1 cellular context compared by ENCODE assay signal in genomic region chr17:78601577-78602190, GRCh38.
TF ChIP-seq lines count a peak whose summit lies in the region.

No MANE protein-coding gene starts in this region.

TF ChIP-seq in HepG2, 621 proteins besides CTCF, POLR2A, EP300 and RAD21 (continued from another document and continues in another):
- TF ChIP-seq ZMAT3 (CRISPR knock-in tag; conservative IDR thresholded peaks at IDR 0.05): peak; percentile 71
- no peak; the same call in 1 of the 2 replicates for TF ChIP-seq RBFOX2 (IDR thresholded peaks at IDR 0.05; ENCODE audit: low read depth, low read length)
- TF ChIP-seq ARID4A (CRISPR knock-in tag; IDR thresholded peaks at IDR 0.05; ENCODE audit: borderline replicate concordance): 0 out of 2 replicates have a peak, but pooled peaks have one; percentile 59
- peak; percentile 60; the same call in 1 of the 2 replicates for TF ChIP-seq SMC3 (IDR thresholded peaks at IDR 0.05; ENCODE audit: low read length)
- no peak for TF ChIP-seq ZNF34 (CRISPR knock-in tag; IDR thresholded peaks at IDR 0.05; ENCODE audit: borderline replicate concordance)
- peak; percentile 74 to 88 for TF ChIP-seq NR2F1 (CRISPR knock-in tag; IDR thresholded peaks at IDR 0.05)
- TF ChIP-seq AKNA (CRISPR knock-in tag; IDR thresholded peaks at IDR 0.05; ENCODE audit: borderline replicate concordance): no peak; the same call in 1 of the 2 replicates
- no peak for TF ChIP-seq ZSCAN30 (CRISPR knock-in tag; IDR thresholded peaks at IDR 0.05)
- peak; percentile 97 for TF ChIP-seq KDM6A (CRISPR knock-in tag; IDR thresholded peaks at IDR 0.05; ENCODE audit: low read depth)
- TF ChIP-seq CC2D1A (CRISPR knock-in tag; IDR thresholded peaks at IDR 0.05): 0 out of 2 replicates have a peak, but pooled peaks have one; percentile 75
- peak; percentile 39; the same call in 1 of the 2 replicates for TF ChIP-seq GTF3A (CRISPR knock-in tag; conservative IDR thresholded peaks at IDR 0.05)
- 0 out of 2 replicates have a peak, but pooled peaks have one; percentile 77 for TF ChIP-seq ZNF567 (CRISPR knock-in tag; IDR thresholded peaks at IDR 0.05; ENCODE audit: borderline replicate concordance)
- no peak for TF ChIP-seq KAT2B (IDR thresholded peaks at IDR 0.05; ENCODE audit: borderline replicate concordance, low read depth, low read length)
- TF ChIP-seq NAIF1 (CRISPR knock-in tag; IDR thresholded peaks at IDR 0.05; ENCODE audit: borderline replicate concordance): no peak
- TF ChIP-seq MIXL1 (CRISPR knock-in tag; IDR thresholded peaks at IDR 0.05): peak; percentile 91
- TF ChIP-seq ZNF766 (CRISPR knock-in tag; IDR thresholded peaks at IDR 0.05; ENCODE audit: borderline replicate concordance): peak; percentile 96
- no peak for TF ChIP-seq GPN1 (CRISPR knock-in tag; IDR thresholded peaks at IDR 0.05; ENCODE audit: borderline replicate concordance)
- TF ChIP-seq SATB2 (CRISPR knock-in tag; IDR thresholded peaks at IDR 0.05): no peak
- TF ChIP-seq THAP11 (CRISPR knock-in tag; IDR thresholded peaks at IDR 0.05): peak; percentile 81
- TF ChIP-seq ZNF577 (CRISPR knock-in tag; IDR thresholded peaks at IDR 0.05; ENCODE audit: borderline replicate concordance, low read depth): no peak
- no peak for TF ChIP-seq TAF15 (IDR thresholded peaks at IDR 0.05; ENCODE audit: low read depth, low read length, poor library complexity, severe bottlenecking)
- peak; percentile 63; the same call in 1 of the 2 replicates for TF ChIP-seq ZNF414 (CRISPR knock-in tag; IDR thresholded peaks at IDR 0.05)
- TF ChIP-seq HES4 (CRISPR knock-in tag; IDR thresholded peaks at IDR 0.05; ENCODE audit: borderline replicate concordance): no peak
- TF ChIP-seq ZFP41 (CRISPR knock-in tag; IDR thresholded peaks at IDR 0.05; ENCODE audit: borderline replicate concordance): no peak; the same call in 1 of the 2 replicates
- peak; percentile 96 for TF ChIP-seq ETV5 (CRISPR knock-in tag; IDR thresholded peaks at IDR 0.05; ENCODE audit: borderline replicate concordance)
- TF ChIP-seq SMYD3 (CRISPR knock-in tag; IDR thresholded peaks at IDR 0.05): peak; percentile 74; the same call in 1 of the 2 replicates
- no peak for TF ChIP-seq SYNCRIP (IDR thresholded peaks at IDR 0.05; ENCODE audit: insufficient read depth, low read depth, low read length)
- TF ChIP-seq ZNF326 (CRISPR knock-in tag; IDR thresholded peaks at IDR 0.05; ENCODE audit: borderline replicate concordance): no peak
- TF ChIP-seq ZNF777 (CRISPR knock-in tag; IDR thresholded peaks at IDR 0.05): no peak
- no peak for TF ChIP-seq AGO1 (IDR thresholded peaks at IDR 0.05; ENCODE audit: low read depth, low read length, poor library complexity, severe bottlenecking)
- TF ChIP-seq ZNF788 (CRISPR knock-in tag; IDR thresholded peaks at IDR 0.05; ENCODE audit: borderline replicate concordance): peak; percentile 93; the same call in 1 of the 2 replicates
- TF ChIP-seq TBX2 (CRISPR knock-in tag; IDR thresholded peaks at IDR 0.05; ENCODE audit: borderline replicate concordance): peak; percentile 97
- no peak for TF ChIP-seq ATF6 (CRISPR knock-in tag; conservative IDR thresholded peaks at IDR 0.05)
- TF ChIP-seq ZNF275 (CRISPR knock-in tag; IDR thresholded peaks at IDR 0.05; ENCODE audit: borderline replicate concordance): no peak
- TF ChIP-seq ZNF337 (CRISPR knock-in tag; IDR thresholded peaks at IDR 0.05; ENCODE audit: borderline replicate concordance, low read depth): peak; percentile 93; the same call in 1 of the 2 replicates
- no peak for TF ChIP-seq CBX2 (IDR thresholded peaks at IDR 0.05; ENCODE audit: low read depth, low read length)
- no peak for TF ChIP-seq CBX2 (CRISPR knock-in tag; IDR thresholded peaks at IDR 0.05; ENCODE audit: low read depth)
- peak; percentile 92; the same call in 1 of the 2 replicates for TF ChIP-seq TRAFD1 (CRISPR knock-in tag; IDR thresholded peaks at IDR 0.05; ENCODE audit: borderline replicate concordance)
- peak; percentile 86 for TF ChIP-seq BCL3 (CRISPR knock-in tag; IDR thresholded peaks at IDR 0.05)
- TF ChIP-seq HHEX (CRISPR knock-in tag; IDR thresholded peaks at IDR 0.05): no peak
- TF ChIP-seq PREB (CRISPR knock-in tag; IDR thresholded peaks at IDR 0.05): no peak
- TF ChIP-seq NPAS2 (CRISPR knock-in tag; IDR thresholded peaks at IDR 0.05; ENCODE audit: borderline replicate concordance): no peak
- peak; percentile 60; the same call in 1 of the 2 replicates for TF ChIP-seq CREB1 (IDR thresholded peaks at IDR 0.05)
- peak; percentile 87 for TF ChIP-seq CREB1 (CRISPR knock-in tag; IDR thresholded peaks at IDR 0.05)
- TF ChIP-seq MBD4 (IDR thresholded peaks at IDR 0.05; ENCODE audit: borderline replicate concordance, low read length): no peak
- peak; percentile 85 for TF ChIP-seq POGZ (CRISPR knock-in tag; IDR thresholded peaks at IDR 0.05)
- no peak for TF ChIP-seq ZNF670 (CRISPR knock-in tag; IDR thresholded peaks at IDR 0.05; ENCODE audit: borderline replicate concordance)
- TF ChIP-seq RARG (CRISPR knock-in tag; IDR thresholded peaks at IDR 0.05; ENCODE audit: low read depth): 0 out of 2 replicates have a peak, but pooled peaks have one; percentile 38
- TF ChIP-seq ZNF83 (CRISPR knock-in tag; IDR thresholded peaks at IDR 0.05; ENCODE audit: borderline replicate concordance): no peak
